In genomic region chr13:25688524-25688923, GRCh38 we compare ENCODE assay signal across 17 cellular contexts.
"Had no signal": no experiment of that assay in that cellular context is flagged by ENCODE, and none has a peak within 500 bp of the region (broad histone marks: within the 10 kb centered on the region; RNA-seq: fewer than 3 reads in every experiment).

No MANE protein-coding gene starts in this region.

- H3K27ac ChIP-seq: brain microvascular endothelial cell, foreskin keratinocyte, heart left ventricle, sigmoid colon, upper lobe of right lung had no signal

- H3K4me1 ChIP-seq: foreskin keratinocyte, upper lobe of right lung had no signal

- H3K27me3 ChIP-seq: brain microvascular endothelial cell, foreskin keratinocyte, heart left ventricle, sigmoid colon, upper lobe of right lung had no signal

- H3K9me3 Mint-ChIP-seq: activated T-helper 17 cell treated with anti-CD3 and anti-CD28 coated beads, Interleukin-2, amount 50 U/mL, for 72 hours; natural killer cell treated with Interleukin-12 subunit alpha and Interleukin-12 subunit beta and Interleukin-15 and Interleukin-18, amount 100 ng/mL, for 72 hours; T-helper 1 cell treated with Interleukin-12 subunit alpha and Interleukin-12 subunit beta and Interleukin-4 antibody, amounts not matched to agents 30 μg/mL and 1 μg/mL, for 36 hours had no signal

- DNase-seq: activated CD4-positive, alpha-beta T cell treated with anti-CD3 and anti-CD28 coated beads, Interleukin-2, amount 50 U/mL, for 1 hour; activated naive CD4-positive, alpha-beta T cell treated with anti-CD3 and anti-CD28 coated beads, Interleukin-2, amount 50 U/mL, for 16 hours; activated T-cell treated with anti-CD3 and anti-CD28 coated beads for 4 hours; amniotic stem cell; brain microvascular endothelial cell; cerebellar nuclear complex; foreskin keratinocyte; sigmoid colon; stimulated activated CD4-positive, alpha-beta T cell treated with anti-CD3 and anti-CD28 coated beads, Interleukin-4, amount 100 ng/mL, for 1 hour; stimulated activated CD8-positive, alpha-beta memory T cell treated with anti-CD3 and anti-CD28 coated beads, Interleukin-4, amount 100 ng/mL, for 48 hours; stimulated activated naive CD8-positive, alpha-beta T cell treated with anti-CD3 and anti-CD28 coated beads, Interleukin-15, Interleukin-2, amounts not matched to agents 100 U/mL and 50 U/mL, for 24 hours; upper lobe of right lung had no signal

- ATAC-seq: activated T-helper 17 cell treated with anti-CD3 and anti-CD28 coated beads, Interleukin-2, amount 50 U/mL, for 72 hours; foreskin keratinocyte; natural killer cell treated with Interleukin-12 subunit alpha and Interleukin-12 subunit beta and Interleukin-15 and Interleukin-18, amount 100 ng/mL, for 72 hours; stimulated activated naive CD8-positive, alpha-beta T cell treated with anti-CD3 and anti-CD28 coated beads, Interleukin-15, Interleukin-2, amounts not matched to agents 100 U/mL and 50 U/mL, for 24 hours had no signal

- H3K4me3 ChIP-seq: heart left ventricle, mucosa of descending colon, sigmoid colon, upper lobe of right lung had no signal

- H3K4me3 Mint-ChIP-seq: activated T-helper 17 cell treated with anti-CD3 and anti-CD28 coated beads, Interleukin-2, amount 50 U/mL, for 72 hours; natural killer cell treated with Interleukin-12 subunit alpha and Interleukin-12 subunit beta and Interleukin-15 and Interleukin-18, amount 100 ng/mL, for 72 hours; T-helper 1 cell treated with Interleukin-12 subunit alpha and Interleukin-12 subunit beta and Interleukin-4 antibody, amounts not matched to agents 30 μg/mL and 1 μg/mL, for 36 hours had no signal

- H3K4me1 Mint-ChIP-seq: activated T-helper 17 cell treated with anti-CD3 and anti-CD28 coated beads, Interleukin-2, amount 50 U/mL, for 72 hours had no signal

- H3K27ac Mint-ChIP-seq: activated T-helper 17 cell treated with anti-CD3 and anti-CD28 coated beads, Interleukin-2, amount 50 U/mL, for 72 hours; natural killer cell treated with Interleukin-12 subunit alpha and Interleukin-12 subunit beta and Interleukin-15 and Interleukin-18, amount 100 ng/mL, for 72 hours; T-helper 1 cell treated with Interleukin-12 subunit alpha and Interleukin-12 subunit beta and Interleukin-4 antibody, amounts not matched to agents 30 μg/mL and 1 μg/mL, for 36 hours had no signal

- H3K9me3 ChIP-seq: heart left ventricle, mucosa of descending colon, sigmoid colon, upper lobe of right lung had no signal

- H3K36me3 ChIP-seq: brain microvascular endothelial cell, heart left ventricle, sigmoid colon, upper lobe of right lung had no signal

- H3K36me3 Mint-ChIP-seq: natural killer cell treated with Interleukin-12 subunit alpha and Interleukin-12 subunit beta and Interleukin-15 and Interleukin-18, amount 100 ng/mL, for 72 hours had no signal
